In the genomic region with DNA sequence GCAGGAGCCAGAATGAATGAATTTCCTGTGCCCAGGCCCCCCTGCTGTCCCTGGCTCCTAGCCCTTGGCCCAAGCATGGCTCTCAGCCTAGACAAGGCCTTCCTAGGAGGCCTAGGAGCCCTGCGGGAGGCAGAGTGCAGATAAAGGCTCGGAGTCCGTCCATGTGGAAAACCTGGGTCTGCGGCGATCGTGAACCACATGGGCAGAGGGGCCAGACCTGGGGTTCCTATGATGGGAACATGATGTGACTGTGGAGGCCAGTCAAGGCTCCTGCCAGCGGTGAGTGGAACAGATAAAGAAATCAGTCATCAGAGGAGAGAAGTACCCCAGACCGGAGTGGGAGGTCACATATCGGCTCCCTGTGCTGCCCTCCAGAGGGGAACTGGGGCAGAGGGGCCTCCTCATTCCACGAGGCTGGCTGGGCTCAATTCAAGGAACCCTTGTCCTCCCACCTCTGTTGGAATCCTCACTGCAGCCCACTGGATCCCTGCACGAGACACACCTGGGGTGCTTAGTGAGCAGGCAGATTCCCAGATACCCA, we compare ENCODE assay signal across 1 cellular context.
TF ChIP-seq lines count a peak whose summit lies in the region.

No MANE protein-coding gene starts in this region.

TF ChIP-seq in HepG2, 621 proteins besides CTCF, POLR2A, EP300 and RAD21 (continued from another document):
- TF ChIP-seq, protein P1, sequence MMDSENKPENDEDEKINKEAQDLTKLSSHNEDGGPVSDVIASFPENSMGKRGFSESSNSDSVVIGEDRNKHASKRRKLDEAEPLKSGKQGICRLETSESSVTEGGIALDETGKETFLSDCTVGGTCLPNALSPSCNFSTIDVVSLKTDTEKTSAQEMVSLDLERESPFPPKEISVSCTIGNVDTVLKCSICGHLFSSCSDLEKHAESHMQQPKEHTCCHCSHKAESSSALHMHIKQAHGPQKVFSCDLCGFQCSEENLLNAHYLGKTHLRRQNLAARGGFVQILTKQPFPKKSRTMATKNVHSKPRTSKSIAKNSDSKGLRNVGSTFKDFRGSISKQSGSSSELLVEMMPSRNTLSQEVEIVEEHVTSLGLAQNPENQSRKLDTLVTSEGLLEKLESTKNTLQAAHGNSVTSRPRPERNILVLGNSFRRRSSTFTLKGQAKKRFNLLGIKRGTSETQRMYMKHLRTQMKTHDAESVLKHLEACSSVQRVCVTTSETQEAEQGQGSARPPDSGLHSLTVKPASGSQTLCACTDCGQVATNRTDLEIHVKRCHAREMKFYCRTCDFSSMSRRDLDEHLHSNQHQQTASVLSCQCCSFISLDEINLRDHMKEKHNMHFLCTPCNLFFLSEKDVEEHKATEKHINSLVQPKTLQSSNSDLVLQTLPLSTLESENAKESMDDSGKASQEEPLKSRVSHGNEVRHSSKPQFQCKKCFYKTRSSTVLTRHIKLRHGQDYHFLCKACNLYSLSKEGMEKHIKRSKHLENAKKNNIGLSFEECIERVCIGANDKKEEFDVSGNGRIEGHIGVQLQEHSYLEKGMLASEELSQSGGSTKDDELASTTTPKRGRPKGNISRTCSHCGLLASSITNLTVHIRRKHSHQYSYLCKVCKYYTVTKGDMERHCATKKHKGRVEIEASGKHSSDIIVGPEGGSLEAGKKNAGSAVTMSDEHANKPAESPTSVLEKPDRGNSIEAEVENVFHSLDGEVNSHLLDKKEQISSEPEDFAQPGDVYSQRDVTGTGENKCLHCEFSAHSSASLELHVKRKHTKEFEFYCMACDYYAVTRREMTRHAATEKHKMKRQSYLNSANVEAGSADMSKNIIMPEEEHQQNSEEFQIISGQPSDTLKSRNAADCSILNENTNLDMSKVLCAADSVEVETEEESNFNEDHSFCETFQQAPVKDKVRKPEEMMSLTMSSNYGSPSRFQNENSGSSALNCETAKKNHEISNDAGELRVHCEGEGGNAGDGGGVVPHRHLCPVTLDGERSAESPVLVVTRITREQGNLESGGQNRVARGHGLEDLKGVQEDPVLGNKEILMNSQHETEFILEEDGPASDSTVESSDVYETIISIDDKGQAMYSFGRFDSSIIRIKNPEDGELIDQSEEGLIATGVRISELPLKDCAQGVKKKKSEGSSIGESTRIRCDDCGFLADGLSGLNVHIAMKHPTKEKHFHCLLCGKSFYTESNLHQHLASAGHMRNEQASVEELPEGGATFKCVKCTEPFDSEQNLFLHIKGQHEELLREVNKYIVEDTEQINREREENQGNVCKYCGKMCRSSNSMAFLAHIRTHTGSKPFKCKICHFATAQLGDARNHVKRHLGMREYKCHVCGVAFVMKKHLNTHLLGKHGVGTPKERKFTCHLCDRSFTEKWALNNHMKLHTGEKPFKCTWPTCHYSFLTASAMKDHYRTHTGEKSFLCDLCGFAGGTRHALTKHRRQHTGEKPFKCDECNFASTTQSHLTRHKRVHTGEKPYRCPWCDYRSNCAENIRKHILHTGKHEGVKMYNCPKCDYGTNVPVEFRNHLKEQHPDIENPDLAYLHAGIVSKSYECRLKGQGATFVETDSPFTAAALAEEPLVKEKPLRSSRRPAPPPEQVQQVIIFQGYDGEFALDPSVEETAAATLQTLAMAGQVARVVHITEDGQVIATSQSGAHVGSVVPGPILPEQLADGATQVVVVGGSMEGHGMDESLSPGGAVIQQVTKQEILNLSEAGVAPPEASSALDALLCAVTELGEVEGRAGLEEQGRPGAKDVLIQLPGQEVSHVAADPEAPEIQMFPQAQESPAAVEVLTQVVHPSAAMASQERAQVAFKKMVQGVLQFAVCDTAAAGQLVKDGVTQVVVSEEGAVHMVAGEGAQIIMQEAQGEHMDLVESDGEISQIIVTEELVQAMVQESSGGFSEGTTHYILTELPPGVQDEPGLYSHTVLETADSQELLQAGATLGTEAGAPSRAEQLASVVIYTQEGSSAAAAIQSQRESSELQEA (CRISPR knock-in tag; IDR thresholded peaks at IDR 0.05; ENCODE audit: not compliant biosample characterization): no peak
- TF ChIP-seq ZNF577 (CRISPR knock-in tag; IDR thresholded peaks at IDR 0.05; ENCODE audit: borderline replicate concordance, low read depth) (no peak), MAF1 (CRISPR knock-in tag; IDR thresholded peaks at IDR 0.05; ENCODE audit: borderline replicate concordance) (no peak), ZNF138 (CRISPR knock-in tag; IDR thresholded peaks at IDR 0.05; ENCODE audit: low read depth) (no peak), ZNF879 (CRISPR knock-in tag; IDR thresholded peaks at IDR 0.05) (no peak), SATB2 (CRISPR knock-in tag; IDR thresholded peaks at IDR 0.05) (no peak), PITX1 (CRISPR knock-in tag; IDR thresholded peaks at IDR 0.05) (no peak), SCMH1 (CRISPR knock-in tag; IDR thresholded peaks at IDR 0.05; ENCODE audit: borderline replicate concordance) (no peak), ZNF572 (CRISPR knock-in tag; IDR thresholded peaks at IDR 0.05) (no peak), CBX2 (IDR thresholded peaks at IDR 0.05; ENCODE audit: low read depth, low read length) (no peak), CBX2 (CRISPR knock-in tag; IDR thresholded peaks at IDR 0.05; ENCODE audit: low read depth) (no peak), TEAD2 (CRISPR knock-in tag; IDR thresholded peaks at IDR 0.05) (no peak), SRSF9 (IDR thresholded peaks at IDR 0.05; ENCODE audit: borderline replicate concordance, insufficient read depth, low read depth, low read length, poor library complexity, severe bottlenecking) (no peak), ZNF33B (CRISPR knock-in tag; IDR thresholded peaks at IDR 0.05) (no peak), RBM22 (optimal IDR thresholded peaks at IDR 0.05; ENCODE audit: low read length) (no peak), TRIM24 (CRISPR knock-in tag; IDR thresholded peaks at IDR 0.05) (no peak), ZNF724P (CRISPR knock-in tag; IDR thresholded peaks at IDR 0.05; ENCODE audit: borderline replicate concordance) (no peak), ZNF569 (CRISPR knock-in tag; IDR thresholded peaks at IDR 0.05; ENCODE audit: borderline replicate concordance) (no peak), HOXD1 (CRISPR knock-in tag; IDR thresholded peaks at IDR 0.05) (no peak), IKZF1 (IDR thresholded peaks at IDR 0.05) (no peak), STAT5B (CRISPR knock-in tag; IDR thresholded peaks at IDR 0.05) (no peak), ZNF3 (CRISPR knock-in tag; IDR thresholded peaks at IDR 0.05) (no peak), RFXANK (CRISPR knock-in tag; IDR thresholded peaks at IDR 0.05) (no peak), ZNF746 (CRISPR knock-in tag; IDR thresholded peaks at IDR 0.05) (0 out of 2 replicates have a peak, but pooled peaks have one; percentile 21), TBX2 (CRISPR knock-in tag; IDR thresholded peaks at IDR 0.05; ENCODE audit: borderline replicate concordance) (no peak), ZNF672 (CRISPR knock-in tag; IDR thresholded peaks at IDR 0.05) (no peak), KDM2A (CRISPR knock-in tag; IDR thresholded peaks at IDR 0.05; ENCODE audit: borderline replicate concordance, low read depth) (peak; percentile 75), SP5 (CRISPR knock-in tag; IDR thresholded peaks at IDR 0.05; ENCODE audit: borderline replicate concordance, low read depth) (no peak), KDM3A (CRISPR knock-in tag; IDR thresholded peaks at IDR 0.05; ENCODE audit: low read depth) (no peak), ZNF776 (CRISPR knock-in tag; IDR thresholded peaks at IDR 0.05) (no peak), ZBTB7A (CRISPR knock-in tag; IDR thresholded peaks at IDR 0.05) (no peak), NFYC (CRISPR knock-in tag; IDR thresholded peaks at IDR 0.05) (no peak), KLF6 (CRISPR knock-in tag; IDR thresholded peaks at IDR 0.05) (no peak), ZNF761 (CRISPR knock-in tag; conservative IDR thresholded peaks at IDR 0.05) (no peak), ZNF256 (CRISPR knock-in tag; conservative IDR thresholded peaks at IDR 0.05) (no peak), PHF21A (CRISPR knock-in tag; IDR thresholded peaks at IDR 0.05) (no peak), KDM4B (CRISPR knock-in tag; IDR thresholded peaks at IDR 0.05) (no peak), MYC (CRISPR knock-in tag; IDR thresholded peaks at IDR 0.05; ENCODE audit: borderline replicate concordance) (peak; percentile 60; the same call in 1 of the 2 replicates)
- TF ChIP-seq, protein P2, sequence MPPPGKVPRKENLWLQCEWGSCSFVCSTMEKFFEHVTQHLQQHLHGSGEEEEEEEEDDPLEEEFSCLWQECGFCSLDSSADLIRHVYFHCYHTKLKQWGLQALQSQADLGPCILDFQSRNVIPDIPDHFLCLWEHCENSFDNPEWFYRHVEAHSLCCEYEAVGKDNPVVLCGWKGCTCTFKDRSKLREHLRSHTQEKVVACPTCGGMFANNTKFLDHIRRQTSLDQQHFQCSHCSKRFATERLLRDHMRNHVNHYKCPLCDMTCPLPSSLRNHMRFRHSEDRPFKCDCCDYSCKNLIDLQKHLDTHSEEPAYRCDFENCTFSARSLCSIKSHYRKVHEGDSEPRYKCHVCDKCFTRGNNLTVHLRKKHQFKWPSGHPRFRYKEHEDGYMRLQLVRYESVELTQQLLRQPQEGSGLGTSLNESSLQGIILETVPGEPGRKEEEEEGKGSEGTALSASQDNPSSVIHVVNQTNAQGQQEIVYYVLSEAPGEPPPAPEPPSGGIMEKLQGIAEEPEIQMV (CRISPR knock-in tag; IDR thresholded peaks at IDR 0.05; ENCODE audit: low read depth): 0 out of 2 replicates have a peak, but pooled peaks have one; percentile 32
- TF ChIP-seq, protein P3, sequence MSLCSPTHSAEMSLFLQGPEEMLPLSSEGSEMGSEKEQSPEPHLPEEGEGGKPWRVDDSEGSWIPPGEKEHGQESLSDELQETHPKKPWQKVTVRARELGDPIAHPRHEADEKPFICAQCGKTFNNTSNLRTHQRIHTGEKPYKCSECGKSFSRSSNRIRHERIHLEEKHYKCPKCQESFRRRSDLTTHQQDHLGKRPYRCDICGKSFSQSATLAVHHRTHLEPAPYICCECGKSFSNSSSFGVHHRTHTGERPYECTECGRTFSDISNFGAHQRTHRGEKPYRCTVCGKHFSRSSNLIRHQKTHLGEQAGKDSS (CRISPR knock-in tag; IDR thresholded peaks at IDR 0.05; ENCODE audit: borderline replicate concordance, low read depth): peak; percentile 67; the same call in 1 of the 2 replicates
- TF ChIP-seq, protein P4, sequence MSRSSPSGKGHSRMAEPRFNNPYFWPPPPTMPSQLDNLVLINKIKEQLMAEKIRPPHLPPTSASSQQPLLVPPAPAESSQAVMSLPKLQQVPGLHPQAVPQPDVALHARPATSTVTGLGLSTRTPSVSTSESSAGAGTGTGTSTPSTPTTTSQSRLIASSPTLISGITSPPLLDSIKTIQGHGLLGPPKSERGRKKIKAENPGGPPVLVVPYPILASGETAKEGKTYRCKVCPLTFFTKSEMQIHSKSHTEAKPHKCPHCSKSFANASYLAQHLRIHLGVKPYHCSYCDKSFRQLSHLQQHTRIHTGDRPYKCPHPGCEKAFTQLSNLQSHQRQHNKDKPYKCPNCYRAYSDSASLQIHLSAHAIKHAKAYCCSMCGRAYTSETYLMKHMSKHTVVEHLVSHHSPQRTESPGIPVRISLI (CRISPR knock-in tag; IDR thresholded peaks at IDR 0.05; ENCODE audit: borderline replicate concordance): no peak; the same call in 1 of the 2 replicates
- TF ChIP-seq, protein P5, sequence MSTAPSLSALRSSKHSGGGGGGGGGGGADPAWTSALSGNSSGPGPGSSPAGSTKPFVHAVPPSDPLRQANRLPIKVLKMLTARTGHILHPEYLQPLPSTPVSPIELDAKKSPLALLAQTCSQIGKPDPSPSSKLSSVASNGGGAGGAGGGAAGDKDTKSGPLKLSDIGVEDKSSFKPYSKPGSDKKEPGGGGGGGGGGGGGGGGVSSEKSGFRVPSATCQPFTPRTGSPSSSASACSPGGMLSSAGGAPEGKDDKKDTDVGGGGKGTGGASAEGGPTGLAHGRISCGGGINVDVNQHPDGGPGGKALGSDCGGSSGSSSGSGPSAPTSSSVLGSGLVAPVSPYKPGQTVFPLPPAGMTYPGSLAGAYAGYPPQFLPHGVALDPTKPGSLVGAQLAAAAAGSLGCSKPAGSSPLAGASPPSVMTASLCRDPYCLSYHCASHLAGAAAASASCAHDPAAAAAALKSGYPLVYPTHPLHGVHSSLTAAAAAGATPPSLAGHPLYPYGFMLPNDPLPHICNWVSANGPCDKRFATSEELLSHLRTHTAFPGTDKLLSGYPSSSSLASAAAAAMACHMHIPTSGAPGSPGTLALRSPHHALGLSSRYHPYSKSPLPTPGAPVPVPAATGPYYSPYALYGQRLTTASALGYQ (CRISPR knock-in tag; IDR thresholded peaks at IDR 0.05): 0 out of 2 replicates have a peak, but pooled peaks have one; percentile 32
- TF ChIP-seq, protein P6, sequence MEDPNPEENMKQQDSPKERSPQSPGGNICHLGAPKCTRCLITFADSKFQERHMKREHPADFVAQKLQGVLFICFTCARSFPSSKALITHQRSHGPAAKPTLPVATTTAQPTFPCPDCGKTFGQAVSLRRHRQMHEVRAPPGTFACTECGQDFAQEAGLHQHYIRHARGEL (CRISPR knock-in tag; IDR thresholded peaks at IDR 0.05): no peak
- TF ChIP-seq, protein P7, sequence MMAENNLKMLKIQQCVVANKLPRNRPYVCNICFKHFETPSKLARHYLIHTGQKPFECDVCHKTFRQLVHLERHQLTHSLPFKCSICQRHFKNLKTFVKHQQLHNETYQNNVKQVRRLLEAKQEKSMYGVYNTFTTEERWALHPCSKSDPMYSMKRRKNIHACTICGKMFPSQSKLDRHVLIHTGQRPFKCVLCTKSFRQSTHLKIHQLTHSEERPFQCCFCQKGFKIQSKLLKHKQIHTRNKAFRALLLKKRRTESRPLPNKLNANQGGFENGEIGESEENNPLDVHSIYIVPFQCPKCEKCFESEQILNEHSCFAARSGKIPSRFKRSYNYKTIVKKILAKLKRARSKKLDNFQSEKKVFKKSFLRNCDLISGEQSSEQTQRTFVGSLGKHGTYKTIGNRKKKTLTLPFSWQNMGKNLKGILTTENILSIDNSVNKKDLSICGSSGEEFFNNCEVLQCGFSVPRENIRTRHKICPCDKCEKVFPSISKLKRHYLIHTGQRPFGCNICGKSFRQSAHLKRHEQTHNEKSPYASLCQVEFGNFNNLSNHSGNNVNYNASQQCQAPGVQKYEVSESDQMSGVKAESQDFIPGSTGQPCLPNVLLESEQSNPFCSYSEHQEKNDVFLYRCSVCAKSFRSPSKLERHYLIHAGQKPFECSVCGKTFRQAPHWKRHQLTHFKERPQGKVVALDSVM (CRISPR knock-in tag; IDR thresholded peaks at IDR 0.05): peak; percentile 90
- TF ChIP-seq, protein P8, sequence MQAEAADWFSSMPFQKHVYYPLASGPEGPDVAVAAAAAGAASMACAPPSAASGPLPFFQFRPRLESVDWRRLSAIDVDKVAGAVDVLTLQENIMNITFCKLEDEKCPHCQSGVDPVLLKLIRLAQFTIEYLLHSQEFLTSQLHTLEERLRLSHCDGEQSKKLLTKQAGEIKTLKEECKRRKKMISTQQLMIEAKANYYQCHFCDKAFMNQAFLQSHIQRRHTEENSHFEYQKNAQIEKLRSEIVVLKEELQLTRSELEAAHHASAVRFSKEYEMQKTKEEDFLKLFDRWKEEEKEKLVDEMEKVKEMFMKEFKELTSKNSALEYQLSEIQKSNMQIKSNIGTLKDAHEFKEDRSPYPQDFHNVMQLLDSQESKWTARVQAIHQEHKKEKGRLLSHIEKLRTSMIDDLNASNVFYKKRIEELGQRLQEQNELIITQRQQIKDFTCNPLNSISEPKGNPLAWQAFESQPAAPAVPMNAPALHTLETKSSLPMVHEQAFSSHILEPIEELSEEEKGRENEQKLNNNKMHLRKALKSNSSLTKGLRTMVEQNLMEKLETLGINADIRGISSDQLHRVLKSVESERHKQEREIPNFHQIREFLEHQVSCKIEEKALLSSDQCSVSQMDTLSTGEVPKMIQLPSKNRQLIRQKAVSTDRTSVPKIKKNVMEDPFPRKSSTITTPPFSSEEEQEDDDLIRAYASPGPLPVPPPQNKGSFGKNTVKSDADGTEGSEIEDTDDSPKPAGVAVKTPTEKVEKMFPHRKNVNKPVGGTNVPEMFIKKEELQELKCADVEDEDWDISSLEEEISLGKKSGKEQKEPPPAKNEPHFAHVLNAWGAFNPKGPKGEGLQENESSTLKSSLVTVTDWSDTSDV (CRISPR knock-in tag; IDR thresholded peaks at IDR 0.05): 0 out of 2 replicates have a peak, but pooled peaks have one; percentile 25
TF ChIP-seq in HepG2: peak in this region for 49.
